26 cellular contexts compared by ENCODE assay signal in the genomic region with DNA sequence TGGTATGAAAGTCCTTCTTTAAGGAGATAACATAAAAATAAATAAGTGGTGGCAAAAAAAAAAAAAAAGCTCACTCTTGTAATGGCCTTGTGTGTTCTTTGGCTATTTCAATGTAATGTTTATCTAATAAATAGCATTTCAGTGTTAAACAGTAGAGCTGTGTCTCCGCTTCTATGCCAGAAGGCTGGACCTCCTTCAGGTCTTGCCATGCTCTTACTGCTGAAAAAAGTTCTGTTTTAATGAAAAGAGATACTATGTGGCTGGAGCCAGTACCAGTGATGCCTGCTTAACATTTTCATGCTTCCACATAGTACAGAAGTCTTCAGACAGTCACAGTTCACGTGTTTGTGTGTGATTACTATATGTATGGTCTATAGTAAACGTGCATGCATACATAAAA.
"Had no signal": no experiment of that assay in that cellular context is flagged by ENCODE, and none has a peak within 500 bp of the region (broad histone marks: within the 10 kb centered on the region; RNA-seq: fewer than 3 reads in every experiment).

No MANE protein-coding gene starts in this region.

- H3K4me1 ChIP-seq: stomach, suprapubic skin, testis, thyroid gland, tibial artery, transverse colon, upper lobe of left lung, upper lobe of right lung, uterus, vagina had no signal

- DNase-seq: stimulated activated CD4-positive, alpha-beta T cell treated with anti-CD3 and anti-CD28 coated beads, Interleukin-2, amount 100 ng/mL, for 48 hours; stimulated activated CD4-positive, alpha-beta T cell treated with anti-CD3 and anti-CD28 coated beads, Interleukin-4, amount 100 ng/mL, for 1 hour; stimulated activated CD4-positive, alpha-beta T cell treated with anti-CD3 and anti-CD28 coated beads, Interleukin-4, amount 100 ng/mL, for 24 hours; stimulated activated CD4-positive, alpha-beta T cell treated with anti-CD3 and anti-CD28 coated beads, Interleukin-4, amount 100 ng/mL, for 4 hours; stimulated activated CD8-positive, alpha-beta memory T cell treated with anti-CD3 and anti-CD28 coated beads, Interleukin-4, amount 100 ng/mL, for 48 hours; stimulated activated naive B cell treated with anti-CD40 and anti-IgM and Interleukin-4, amounts not matched to agents 10 μg/mL and 1 μg/mL and 100 μg/mL, for 72 hours; stimulated activated naive CD4-positive, alpha-beta T cell; stimulated activated naive CD4-positive, alpha-beta T cell treated with Interleukin-2 at 50 U/mL for 16 hours; stimulated activated naive CD8-positive, alpha-beta T cell treated with anti-CD3 and anti-CD28 coated beads, Interleukin-15, amount 100 ng/mL, for 72 hours; stimulated activated naive CD8-positive, alpha-beta T cell treated with anti-CD3 and anti-CD28 coated beads, Interleukin-15, Interleukin-2, amounts not matched to agents 100 U/mL and 50 U/mL, for 24 hours; stomach; substantia nigra; testis; thyroid gland; tibial artery; transverse colon; trophoblast cell; upper lobe of left lung; upper lobe of right lung; uterus had no signal

- H3K27ac ChIP-seq: stomach, suprapubic skin, testis, thoracic aorta, thyroid gland, tibial artery, tibial nerve, transverse colon, upper lobe of left lung, upper lobe of right lung, uterus, vagina had no signal

- H3K4me3 ChIP-seq: stomach, suprapubic skin, testis, thoracic aorta, thyroid gland, tibial artery, tibial nerve, transverse colon, upper lobe of left lung, upper lobe of right lung, uterus, vagina had no signal

- ATAC-seq: stimulated activated effector memory CD8-positive, alpha-beta T cell treated with anti-CD3 and anti-CD28 coated beads, Interleukin-12 subunit alpha, Interleukin-12 subunit beta, amount 100 ng/mL, for 72 hours; stimulated activated memory B cell treated with anti-CD40 and anti-IgM and Interleukin-4, amounts not matched to agents 10 μg/mL and 1 μg/mL and 100 μg/mL, for 72 hours; stimulated activated naive B cell treated with anti-CD40 and anti-IgM and Interleukin-4, amounts not matched to agents 10 μg/mL and 1 μg/mL and 100 μg/mL, for 72 hours; stimulated activated naive CD8-positive, alpha-beta T cell treated with anti-CD3 and anti-CD28 coated beads, Interleukin-15, amount 100 ng/mL, for 72 hours; stimulated activated naive CD8-positive, alpha-beta T cell treated with anti-CD3 and anti-CD28 coated beads, Interleukin-15, Interleukin-2, amounts not matched to agents 100 U/mL and 50 U/mL, for 24 hours; upper lobe of right lung had no signal

- H3K27me3 ChIP-seq: stomach, suprapubic skin, testis, thyroid gland, tibial artery, tibial nerve, transverse colon, upper lobe of left lung, upper lobe of right lung, uterus, vagina had no signal

- H3K36me3 ChIP-seq: stomach, suprapubic skin, thoracic aorta, thyroid gland, tibial artery, tibial nerve, transverse colon, upper lobe of left lung, upper lobe of right lung, uterus, vagina had no signal
